Comparison of ENCODE assay signal across 1 cellular context in the genomic region with DNA sequence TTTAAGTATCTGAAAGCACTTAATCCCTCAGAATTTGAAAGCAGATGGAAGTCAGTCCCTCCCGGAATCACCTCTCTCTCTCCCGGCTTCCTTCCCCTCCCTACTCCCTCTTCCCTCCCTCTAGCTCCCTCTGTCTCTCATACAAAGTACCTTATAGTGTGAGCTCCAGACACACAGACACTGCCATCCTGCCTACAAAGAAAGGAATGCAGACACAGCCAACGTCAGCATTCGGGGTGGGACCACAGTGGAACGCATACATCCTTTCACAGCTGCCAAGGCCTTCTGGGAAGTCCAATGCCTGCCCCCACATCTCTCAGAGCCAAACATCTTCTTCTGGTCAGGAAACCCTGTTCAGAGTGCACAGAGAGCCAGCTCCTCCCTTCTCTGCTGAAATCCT.
TF ChIP-seq lines count a peak whose summit lies in the region.

No MANE protein-coding gene starts in this region.

TF ChIP-seq in H1, 55 proteins besides CTCF, POLR2A, EP300 and RAD21 (continued from another document):
- TF ChIP-seq POLR2AphosphoS5 (IDR thresholded peaks at IDR 0.05; ENCODE audit: low read depth, low read length) (no peak; the same call in 1 of the 2 replicates), GTF2F1 (IDR thresholded peaks at IDR 0.05; ENCODE audit: borderline replicate concordance, low read depth, low read length) (peak; percentile 31; the same call in 1 of the 2 replicates), CEBPB (IDR thresholded peaks at IDR 0.05; ENCODE audit: low read depth, low read length) (no peak), ASH2L (IDR thresholded peaks at IDR 0.05; ENCODE audit: low read length) (peak; percentile 44), KDM4A (IDR thresholded peaks at IDR 0.05; ENCODE audit: low read depth, low read length, severe bottlenecking) (no peak), CBX8 (IDR thresholded peaks at IDR 0.05; ENCODE audit: borderline replicate concordance, low read depth, low read length) (no peak), BACH1 (IDR thresholded peaks at IDR 0.05; ENCODE audit: low read length) (no peak), SP2 (IDR thresholded peaks at IDR 0.05; ENCODE audit: low read length) (no peak), TBP (IDR thresholded peaks at IDR 0.05; ENCODE audit: low read depth, low read length) (no peak), SUZ12 (IDR thresholded peaks at IDR 0.05; ENCODE audit: low read length) (no peak), HDAC2 (IDR thresholded peaks at IDR 0.05; ENCODE audit: borderline replicate concordance in 1 of 2, low read depth in 2 of 2, low read length in 2 of 2) (no peak), KDM1A (IDR thresholded peaks at IDR 0.05; ENCODE audit: borderline replicate concordance, low read length) (no peak), SAP30 (IDR thresholded peaks at IDR 0.05; ENCODE audit: insufficient read depth, insufficient replicate concordance, low read length) (no peak), TEAD4 (IDR thresholded peaks at IDR 0.05; ENCODE audit: low read depth, low read length) (peak; percentile 69; the same call in 1 of the 2 replicates), KDM5A (IDR thresholded peaks at IDR 0.05; ENCODE audit: low read length) (no peak), YY1 (IDR thresholded peaks at IDR 0.05; ENCODE audit: low read depth, low read length) (peak; percentile 57; the same call in 1 of the 2 replicates), SIX5 (IDR thresholded peaks at IDR 0.05; ENCODE audit: low read depth, low read length) (no peak), CREB1 (IDR thresholded peaks at IDR 0.05) (peak; percentile 80)
- TF ChIP-seq, protein P1, sequence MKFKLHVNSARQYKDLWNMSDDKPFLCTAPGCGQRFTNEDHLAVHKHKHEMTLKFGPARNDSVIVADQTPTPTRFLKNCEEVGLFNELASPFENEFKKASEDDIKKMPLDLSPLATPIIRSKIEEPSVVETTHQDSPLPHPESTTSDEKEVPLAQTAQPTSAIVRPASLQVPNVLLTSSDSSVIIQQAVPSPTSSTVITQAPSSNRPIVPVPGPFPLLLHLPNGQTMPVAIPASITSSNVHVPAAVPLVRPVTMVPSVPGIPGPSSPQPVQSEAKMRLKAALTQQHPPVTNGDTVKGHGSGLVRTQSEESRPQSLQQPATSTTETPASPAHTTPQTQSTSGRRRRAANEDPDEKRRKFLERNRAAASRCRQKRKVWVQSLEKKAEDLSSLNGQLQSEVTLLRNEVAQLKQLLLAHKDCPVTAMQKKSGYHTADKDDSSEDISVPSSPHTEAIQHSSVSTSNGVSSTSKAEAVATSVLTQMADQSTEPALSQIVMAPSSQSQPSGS (IDR thresholded peaks at IDR 0.05; ENCODE audit: low read length) = no peak; the same call in none of the 2 replicates
- TF ChIP-seq, protein P2, sequence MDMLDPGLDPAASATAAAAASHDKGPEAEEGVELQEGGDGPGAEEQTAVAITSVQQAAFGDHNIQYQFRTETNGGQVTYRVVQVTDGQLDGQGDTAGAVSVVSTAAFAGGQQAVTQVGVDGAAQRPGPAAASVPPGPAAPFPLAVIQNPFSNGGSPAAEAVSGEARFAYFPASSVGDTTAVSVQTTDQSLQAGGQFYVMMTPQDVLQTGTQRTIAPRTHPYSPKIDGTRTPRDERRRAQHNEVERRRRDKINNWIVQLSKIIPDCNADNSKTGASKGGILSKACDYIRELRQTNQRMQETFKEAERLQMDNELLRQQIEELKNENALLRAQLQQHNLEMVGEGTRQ (IDR thresholded peaks at IDR 0.05; ENCODE audit: low read length) = no peak
